In the genomic region with DNA sequence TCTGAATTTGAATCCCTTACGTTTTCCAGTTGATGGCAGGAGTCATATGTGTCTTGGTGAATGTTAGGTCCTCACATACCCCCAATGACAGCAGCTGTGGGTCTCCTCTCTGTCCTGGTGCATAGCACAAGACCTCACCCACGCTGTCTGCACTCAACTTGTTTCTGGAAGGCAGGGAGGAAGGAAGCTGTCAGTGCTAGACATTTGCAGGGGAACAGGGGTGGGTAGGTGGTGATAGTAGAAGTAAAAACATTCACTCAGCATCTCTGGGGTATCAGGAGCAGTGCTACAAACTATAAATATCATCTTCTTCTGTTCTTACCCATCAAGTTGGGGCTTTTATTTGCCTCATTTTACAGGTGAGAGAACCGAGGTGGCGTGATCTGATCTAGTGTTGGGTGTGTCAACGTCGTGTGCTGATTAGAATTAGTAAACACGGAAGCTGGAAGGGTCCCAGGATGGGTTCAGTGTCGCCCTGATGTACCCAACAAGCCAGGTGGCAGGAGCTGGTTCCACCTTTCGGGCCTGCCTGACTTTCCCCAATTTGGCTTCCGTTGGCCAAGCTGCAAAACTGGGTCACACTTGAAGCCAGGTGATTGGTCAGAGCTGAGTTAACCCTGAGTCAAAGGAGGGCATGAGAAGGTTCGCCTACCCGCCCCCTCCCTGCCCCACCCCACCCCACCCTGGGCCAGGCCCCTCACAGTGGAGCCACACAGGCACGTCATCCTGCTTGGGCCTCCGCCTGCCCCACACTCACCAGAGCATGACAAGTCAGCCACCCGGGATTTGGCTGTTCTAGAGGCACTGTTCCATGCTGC, we compare ENCODE assay signal across 8 cellular contexts. TPM values are rescaled to one million over a fixed set of nuclear protein-coding genes. Genes with fewer than 3 reads are reported as not detected.
DNase-seq lines count a peak whose midpoint lies in the region; ATAC-seq, FAIRE-seq and TF ChIP-seq lines count a peak whose summit lies in the region.

No MANE protein-coding gene starts in this region.

- H3K27ac Mint-ChIP-seq in activated CD8-positive, alpha-beta T cell treated with anti-CD3 and anti-CD28 coated beads, Interleukin-2, amount 10 ng/mL, durations not matched to agents 7 days and 5 days: peak overlapping the region; percentile 61

- H3K4me1 Mint-ChIP-seq in activated CD8-positive, alpha-beta T cell treated with anti-CD3 and anti-CD28 coated beads, Interleukin-2, amount 10 ng/mL, durations not matched to agents 7 days and 5 days (ENCODE audit: low read depth): peaks cover 46% of the 10 kb centered on the region

- H3K4me3 Mint-ChIP-seq in activated CD8-positive, alpha-beta T cell treated with anti-CD3 and anti-CD28 coated beads, Interleukin-2, amount 10 ng/mL, durations not matched to agents 7 days and 5 days: no peak overlapping the region

- no peaks in the 10 kb centered on the region for H3K36me3 ChIP-seq in pancreas

- no peaks in the 10 kb centered on the region for H3K9me3 ChIP-seq in pancreas

- ATAC-seq in GM18511 (IDR thresholded peaks at IDR 0.05; ENCODE audit: unreplicated experiment): peak; percentile 79
- peak; percentile 76 for ATAC-seq in HG02759 (IDR thresholded peaks at IDR 0.05; ENCODE audit: unreplicated experiment)
- ATAC-seq in activated CD8-positive, alpha-beta T cell treated with anti-CD3 and anti-CD28 coated beads, Interleukin-2, amount 10 ng/mL, durations not matched to agents 7 days and 5 days: no peak
- peak in 3 of 4 donors; percentile 42 to 53 (median 53) for ATAC-seq in pancreas
- no peak for ATAC-seq in HG03457 (IDR thresholded peaks at IDR 0.05; ENCODE audit: unreplicated experiment)

- peaks cover 3% of the 10 kb centered on the region for H3K36me3 Mint-ChIP-seq in activated CD8-positive, alpha-beta T cell treated with anti-CD3 and anti-CD28 coated beads, Interleukin-2, amount 10 ng/mL, durations not matched to agents 7 days and 5 days (ENCODE audit: low read depth)

- H3K4me1 ChIP-seq in pancreas: peaks cover 2 to 11% (median 7%) of the 10 kb centered on the region in 3 donors

- no peak overlapping the region for H3K4me3 ChIP-seq in pancreas

- POLR2A ChIA-PET in activated CD8-positive, alpha-beta T cell treated with anti-CD3 and anti-CD28 coated beads, Interleukin-2, amount 10 ng/mL, durations not matched to agents 7 days and 5 days (lab: Charles Lee): interaction anchor here (1.0 kb wide), 1 partner anchor 42 kb away, joined by 3 read pairs; no protein-coding TSS in a partner anchor

- H3K27me3 Mint-ChIP-seq in activated CD8-positive, alpha-beta T cell treated with anti-CD3 and anti-CD28 coated beads, Interleukin-2, amount 10 ng/mL, durations not matched to agents 7 days and 5 days (ENCODE audit: low read depth): no peaks in the 10 kb centered on the region

- 59 to 60% methylated on average over 15 of the region's 15 CpGs for WGBS in pancreas, 2 donors

- intact Hi-C loops in pancreas (cut with DNase I) (loop anchor here in 1 of 3 donors (10.0 kb wide), 1 partner anchor 75 kb away; a partner anchor contains a TSS), posterior cingulate gyrus (cut with DNase I) (loop anchor here (5.0 kb wide), 1 partner anchor 558 kb away; no protein-coding TSS in a partner anchor)

- no peaks in the 10 kb centered on the region for H3K9me3 Mint-ChIP-seq in activated CD8-positive, alpha-beta T cell treated with anti-CD3 and anti-CD28 coated beads, Interleukin-2, amount 10 ng/mL, durations not matched to agents 7 days and 5 days (ENCODE audit: insufficient read depth)

- FAIRE-seq in pancreas (lab: Jason Lieb, UNC): no peak

- H3K27me3 ChIP-seq in pancreas: no peaks in the 10 kb centered on the region

- H3K27ac ChIP-seq in pancreas: peak overlapping the region in 2 of 4 donors; percentile 2 to 3

- CTCF ChIA-PET in activated CD8-positive, alpha-beta T cell treated with anti-CD3 and anti-CD28 coated beads, Interleukin-2, amount 10 ng/mL, durations not matched to agents 7 days and 5 days (lab: Charles Lee): no interaction called here

- no peak for DNase-seq in activated CD8-positive, alpha-beta T cell treated with anti-CD3 and anti-CD28 coated beads, Interleukin-2, amount 10 ng/mL, durations not matched to agents 7 days and 5 days
- DNase-seq in pancreas (no peak), DMS153 (lab: John Stamatoyannopoulos, UW) (no peak), islet precursor cell (no peak), posterior cingulate gyrus (no peak)

- no peak for TF ChIP-seq CTCF in pancreas (IDR thresholded peaks at IDR 0.05)

RNA-seq across cellular contexts. Expression of a gene that starts 15.8 kb away (rescaled TPM):
- total RNA-seq in activated CD8-positive, alpha-beta T cell treated with anti-CD3 and anti-CD28 coated beads, Interleukin-2, amount 10 ng/mL, durations not matched to agents 7 days and 5 days: 10 to 100 TPM; 50.4 to 52.7 TPM
- 100 to 1,000 TPM in 1 of 6 donors, 10 to 100 TPM in 5; 58.3 to 101 (median 76.7) TPM for total RNA-seq in pancreas
- polyA plus RNA-seq in pancreas: 10 to 100 TPM; 54.8 to 60.3 TPM

Comparison
In these comparisons a context has a peak if more than half of its experiments do, and no peak if none do; other contexts are left out.
1. ATAC-seq: peak in GM18511 (single experiment), HG02759 (single experiment) and pancreas (3 of 4); none in activated CD8-positive, alpha-beta T cell treated with anti-CD3 and anti-CD28 coated beads, Interleukin-2, amount 10 ng/mL, durations not matched to agents 7 days and 5 days (single experiment) and HG03457 (single experiment).